In genomic region chr21:35268261-35268660, GRCh38 we compare ENCODE assay signal across 37 cellular contexts.
DNase-seq lines count a peak whose midpoint lies in the region; ATAC-seq, FAIRE-seq and TF ChIP-seq lines count a peak whose summit lies in the region.
"Had no signal": no experiment of that assay in that cellular context is flagged by ENCODE, and none has a peak within 500 bp of the region (broad histone marks: within the 10 kb centered on the region; RNA-seq: fewer than 3 reads in every experiment).

No MANE protein-coding gene starts in this region.

- no peaks in the 10 kb centered on the region for H3K27me3 Mint-ChIP-seq in astrocyte (ENCODE audit: low read depth, unreplicated experiment)
- H3K27me3 Mint-ChIP-seq: CD4-positive, alpha-beta T cell had no signal

- FAIRE-seq in astrocyte (lab: Jason Lieb, UNC) (no peak), K562 (lab: Jason Lieb, UNC) (no peak)
- FAIRE-seq: A204.1, A549, D721Med had no signal

- no peaks in the 10 kb centered on the region for H3K36me3 Mint-ChIP-seq in astrocyte (ENCODE audit: low read depth, unreplicated experiment)
- H3K36me3 Mint-ChIP-seq: CD14-positive monocyte; CD4-positive, alpha-beta memory T cell; CD4-positive, CD25-positive, alpha-beta regulatory T cell; CD8-positive, alpha-beta T cell had no signal

- 5% methylated on average over 1 of the region's 1 CpG for WGBS in K562 (ENCODE audit: insufficient coverage, low coverage, missing lambda C conversion rate)

- TF ChIP-seq EP300 in K562 (IDR thresholded peaks at IDR 0.05; ENCODE audit: low read length), result no peak

- no peak for TF ChIP-seq CTCF in HEK293 (tag by site-specific recombination; IDR thresholded peaks at IDR 0.05)
- TF ChIP-seq CTCF in RWPE2 (IDR thresholded peaks at IDR 0.05; ENCODE audit: poor library complexity, severe bottlenecking), result no peak
- no peak for TF ChIP-seq CTCF in astrocyte (IDR thresholded peaks at IDR 0.05; ENCODE audit: insufficient read depth, low read depth, low read length)
- TF ChIP-seq CTCF in K562 (IDR thresholded peaks at IDR 0.05 in 2 of 3, conservative IDR thresholded peaks at IDR 0.05 in 1 of 3; ENCODE audit: insufficient read depth in 2 of 3, low read depth in 1 of 3, low read length in 3 of 3), result no peak

- H3K9me3 Mint-ChIP-seq in astrocyte (ENCODE audit: unreplicated experiment), result peaks cover 4% of the 10 kb centered on the region
- H3K9me3 Mint-ChIP-seq: CD4-positive, alpha-beta T cell; CD8-positive, alpha-beta memory T cell; CD8-positive, alpha-beta T cell had no signal

- H3K4me1 Mint-ChIP-seq in astrocyte (ENCODE audit: low read depth, unreplicated experiment), result peaks cover 17% of the 10 kb centered on the region
- H3K4me1 Mint-ChIP-seq: B cell; CD14-positive monocyte; CD4-positive, alpha-beta memory T cell; CD4-positive, CD25-positive, alpha-beta regulatory T cell; CD8-positive, alpha-beta memory T cell had no signal

- no peaks in the 10 kb centered on the region for H3K36me3 ChIP-seq in HEK293 (ENCODE audit: control insufficient read depth in 2 of 2, insufficient read depth in 1 of 2, low read length in 2 of 2)
- H3K36me3 ChIP-seq in RWPE2 (ENCODE audit: low read depth), result no peaks in the 10 kb centered on the region
- no peaks in the 10 kb centered on the region for H3K36me3 ChIP-seq in astrocyte (ENCODE audit: insufficient read depth, low read length)
- H3K36me3 ChIP-seq in K562 (ENCODE audit: control insufficient read depth, insufficient read depth, low read length), result no peaks in the 10 kb centered on the region
- H3K36me3 ChIP-seq: BE2C; BLaER1; BLaER1 treated with 17β-estradiol and CSF1 and Interleukin-3, amounts not matched to agents 10 nM and 100 nM had no signal

- H3K4me2 ChIP-seq in astrocyte (ENCODE audit: low read length) (no peak overlapping the region), K562 (ENCODE audit: insufficient read depth, low read length) (no peak overlapping the region)
- H3K4me2 ChIP-seq: A549; BLaER1; BLaER1 treated with 17β-estradiol and CSF1 and Interleukin-3, amounts not matched to agents 10 nM and 100 nM had no signal

- in situ Hi-C loops in K562 (cut with MboI), result no loop called here

- ATAC-seq in RWPE2 (ENCODE audit: low read depth) (no peak), K562 (no peak), GM18519 (IDR thresholded peaks at IDR 0.05; ENCODE audit: low FRiP score, unreplicated experiment) (no peak), GM19467 (IDR thresholded peaks at IDR 0.05; ENCODE audit: unreplicated experiment) (no peak)
- ATAC-seq: A549; CD8-positive, alpha-beta T cell had no signal

- no peak overlapping the region for H3K27ac ChIP-seq in HEK293 (ENCODE audit: extremely low read depth, low read depth, low read length)
- H3K27ac ChIP-seq in RWPE2 (ENCODE audit: poor library complexity, severe bottlenecking), result peak overlapping the region; percentile 0
- H3K27ac ChIP-seq in astrocyte (ENCODE audit: low read depth, low read length), result no peak overlapping the region
- no peak overlapping the region for H3K27ac ChIP-seq in K562 (ENCODE audit: extremely low read depth, low read depth, low read length)
- H3K27ac ChIP-seq: 22Rv1; A549; BLaER1; BLaER1 treated with 17β-estradiol and CSF1 and Interleukin-3, amounts not matched to agents 10 nM and 100 nM; C4-2B had no signal

- no TSS peak for BruUV-seq in K562 (replicated peaks; lab: Mats Ljungman, UMichigan)

- H3K9me1 ChIP-seq in K562 (ENCODE audit: control insufficient read depth, insufficient read depth, low read length), result no peaks in the 10 kb centered on the region

- H3K27me3 ChIP-seq in RWPE2 (ENCODE audit: insufficient read depth, poor library complexity, severe bottlenecking) (no peaks in the 10 kb centered on the region), astrocyte (ENCODE audit: insufficient read depth, low read length) (no peaks in the 10 kb centered on the region), K562 (ENCODE audit: control insufficient read depth in 2 of 2, insufficient read depth in 2 of 2, low read length in 2 of 2) (no peaks in the 10 kb centered on the region)
- H3K27me3 ChIP-seq: BE2C; BLaER1; BLaER1 treated with 17β-estradiol and CSF1 and Interleukin-3, amounts not matched to agents 10 nM and 100 nM had no signal

- H3K9ac ChIP-seq in astrocyte (ENCODE audit: low read length), result no peak overlapping the region
- no peak overlapping the region for H3K9ac ChIP-seq in K562 (ENCODE audit: insufficient read depth in 1 of 2, low read depth in 2 of 2, low read length in 2 of 2)
- H3K9ac ChIP-seq: BLaER1; BLaER1 treated with 17β-estradiol and CSF1 and Interleukin-3, amounts not matched to agents 10 nM and 100 nM had no signal

- no peak for TF ChIP-seq POLR2A in K562 (conservative IDR thresholded peaks at IDR 0.05)

- DNase-seq in RWPE2 (ENCODE audit: low spot score) (no peak), astrocyte (ENCODE audit: low read depth) (no peak), K562 (ENCODE audit: extremely low read depth in 1 of 4, low spot score in 3 of 4) (no peak), NCI-H146 (lab: John Stamatoyannopoulos, UW) (no peak)
- no peak for DNase-seq in activated CD4-positive, alpha-beta T cell treated with anti-CD3 and anti-CD28 coated beads for 1 hour
- DNase-seq: 8988T; ACHN; AML-193; BE2C; C1 segment of cervical spinal cord; Caco-2; Calu3; CD4-positive, alpha-beta memory T cell; CD4-positive, alpha-beta T cell; CD4-positive, CD25-positive, alpha-beta regulatory T cell; CD8-positive, alpha-beta memory T cell; CD8-positive, alpha-beta T cell; COR-L47; DMS 273 treated with DMSO at 0.1 percent for 48 hours; DMS153; DMS53; DMS79; DMS79 treated with DMSO at 0.1 percent for 48 hours; DND-41; EL had no signal

- no peak for TF ChIP-seq RAD21 in K562 (CRISPR knock-in tag; conservative IDR thresholded peaks at IDR 0.05 in 1 of 2, IDR thresholded peaks at IDR 0.05 in 1 of 2)

- CTCF ChIA-PET in HEK293 (lab: Yijun Ruan, JAX) (no interaction called here), K562 (lab: Yijun Ruan, JAX; ENCODE audit: low intra/inter-chr PET ratio) (no interaction called here)

- no peaks in the 10 kb centered on the region for H4K20me1 ChIP-seq in astrocyte (ENCODE audit: insufficient read depth, low read length)
- no peaks in the 10 kb centered on the region for H4K20me1 ChIP-seq in K562 (replicated peaks; ENCODE audit: control insufficient read depth, insufficient read depth, low read length)
- H4K20me1 ChIP-seq: BLaER1; BLaER1 treated with 17β-estradiol and CSF1 and Interleukin-3, amounts not matched to agents 10 nM and 100 nM had no signal

- peak overlapping the region; percentile 58 for H3K27ac Mint-ChIP-seq in astrocyte (ENCODE audit: unreplicated experiment)
- H3K27ac Mint-ChIP-seq: B cell; CD14-positive monocyte; CD4-positive, alpha-beta memory T cell; CD4-positive, alpha-beta T cell; CD4-positive, CD25-positive, alpha-beta regulatory T cell; CD8-positive, alpha-beta memory T cell; CD8-positive, alpha-beta T cell had no signal

- H3K4me1 ChIP-seq in HEK293 (ENCODE audit: control insufficient read depth, insufficient read depth, low read length) (no peaks in the 10 kb centered on the region), RWPE2 (ENCODE audit: insufficient read depth, poor library complexity, severe bottlenecking) (peaks cover 21% of the 10 kb centered on the region), astrocyte (ENCODE audit: insufficient read depth, low read length) (peaks cover 14% of the 10 kb centered on the region), K562 (replicated peaks in 1 of 2; ENCODE audit: control insufficient read depth in 2 of 2, insufficient read depth in 2 of 2, low read length in 2 of 2) (peaks cover 0 to 2% of the 10 kb centered on the region in 2 experiments; a peak in 1 of 5 replicates)
- H3K4me1 ChIP-seq: BE2C; BLaER1; BLaER1 treated with 17β-estradiol and CSF1 and Interleukin-3, amounts not matched to agents 10 nM and 100 nM had no signal

- H3K79me2 ChIP-seq in astrocyte (ENCODE audit: insufficient read depth, low read length) (no peaks in the 10 kb centered on the region), K562 (ENCODE audit: control insufficient read depth, insufficient read depth, low read length) (no peaks in the 10 kb centered on the region)

- H3K4me3 ChIP-seq in HEK293 (ENCODE audit: low read depth, low read length) (no peak overlapping the region), RWPE2 (ENCODE audit: severe bottlenecking) (no peak overlapping the region), astrocyte (ENCODE audit: insufficient read depth, low read depth, low read length) (no peak overlapping the region), K562 (no peak overlapping the region)
- H3K4me3 ChIP-seq: A549; BLaER1; BLaER1 treated with 17β-estradiol and CSF1 and Interleukin-3, amounts not matched to agents 10 nM and 100 nM had no signal

- POLR2A ChIA-PET in HEK293 (lab: Yijun Ruan, JAX) (no interaction called here), K562 (lab: Yijun Ruan, JAX) (no interaction called here)

- no peaks in the 10 kb centered on the region for H3K9me3 ChIP-seq in HEK293 (ENCODE audit: control insufficient read depth, insufficient read depth, low read depth, low read length)
- no peaks in the 10 kb centered on the region for H3K9me3 ChIP-seq in RWPE2 (ENCODE audit: severe bottlenecking)
- H3K9me3 ChIP-seq in astrocyte (ENCODE audit: insufficient read depth, low read depth, low read length), result no peaks in the 10 kb centered on the region
- H3K9me3 ChIP-seq in K562 (replicated peaks; ENCODE audit: control insufficient read depth, insufficient read depth, low read depth, low read length), result no peaks in the 10 kb centered on the region
- H3K9me3 ChIP-seq: A549, BE2C, Caco-2 had no signal

- H2AFZ ChIP-seq in astrocyte (ENCODE audit: low read depth, low read length) (no peak overlapping the region), K562 (ENCODE audit: low read depth, low read length) (no peak overlapping the region)

- intact Hi-C loops in K562 (cut with micrococcal nuclease), result no loop called here

- no peak overlapping the region for H3K4me3 Mint-ChIP-seq in astrocyte (ENCODE audit: unreplicated experiment)
- H3K4me3 Mint-ChIP-seq: B cell; CD14-positive monocyte; CD4-positive, alpha-beta memory T cell; CD4-positive, alpha-beta T cell; CD4-positive, CD25-positive, alpha-beta regulatory T cell; CD8-positive, alpha-beta memory T cell; CD8-positive, alpha-beta T cell had no signal

TF ChIP-seq in HEK293, 187 proteins besides CTCF, POLR2A, EP300 and RAD21:
- peak; percentile 99 for TF ChIP-seq ZNF10 (tag by site-specific recombination; IDR thresholded peaks at IDR 0.05)
- no peak for TF ChIP-seq ZNF596 (tag by site-specific recombination; IDR thresholded peaks at IDR 0.05)

TF ChIP-seq in K562, 482 proteins besides CTCF, POLR2A, EP300 and RAD21:
- TF ChIP-seq ZNF134 (CRISPR knock-in tag; conservative IDR thresholded peaks at IDR 0.05) (peak; percentile 98), FOXM1 (IDR thresholded peaks at IDR 0.05; ENCODE audit: low read depth) (peak; percentile 35; the same call in 1 of the 2 replicates), FOXM1 (CRISPR knock-in tag; IDR thresholded peaks at IDR 0.05; ENCODE audit: low read depth) (no peak), RBM25 (IDR thresholded peaks at IDR 0.05; ENCODE audit: low read depth, low read length, severe bottlenecking) (peak; percentile 70), MEIS2 (IDR thresholded peaks at IDR 0.05; ENCODE audit: partially characterized antibody) (no peak)
